Comparison of ENCODE assay signal across 17 cellular contexts in the genomic region with DNA sequence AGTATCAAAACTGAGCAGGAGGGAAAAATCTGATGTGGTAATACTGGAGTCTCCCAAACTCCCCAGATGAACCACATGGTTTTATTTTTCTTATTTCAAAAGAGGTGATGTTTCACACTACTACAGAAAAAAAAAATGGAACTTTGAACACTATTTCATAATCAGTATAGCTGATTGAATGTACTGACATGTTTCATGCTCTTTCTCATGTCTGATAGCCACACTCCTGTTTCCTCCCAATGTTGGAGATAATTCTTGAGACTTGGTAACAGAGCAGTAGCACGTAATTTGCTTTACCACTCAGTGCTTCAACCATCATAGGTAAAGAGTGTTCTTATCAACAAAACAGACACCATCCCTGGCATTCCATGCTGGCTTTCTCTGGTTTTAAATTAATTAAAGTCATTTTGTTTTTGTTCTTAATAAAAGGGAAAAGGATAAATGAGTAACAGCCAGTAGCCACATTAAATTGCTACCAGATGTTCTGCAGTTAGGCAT.
DNase-seq lines count a peak whose midpoint lies in the region; ATAC-seq and TF ChIP-seq lines count a peak whose summit lies in the region.
"Had no signal": no experiment of that assay in that cellular context is flagged by ENCODE, and none has a peak within 500 bp of the region (broad histone marks: within the 10 kb centered on the region; RNA-seq: fewer than 3 reads in every experiment).

No MANE protein-coding gene starts in this region.

- H3K9me3 Mint-ChIP-seq in activated naive CD8-positive, alpha-beta T cell treated with anti-CD3 and anti-CD28 coated beads, Interleukin-2, amount 50 U/mL, for 24 hours: no peaks in the 10 kb centered on the region
- H3K9me3 Mint-ChIP-seq: H9 had no signal

- H3K4me3 Mint-ChIP-seq in activated naive CD8-positive, alpha-beta T cell treated with anti-CD3 and anti-CD28 coated beads, Interleukin-2, amount 50 U/mL, for 24 hours: no peak overlapping the region
- H3K4me3 Mint-ChIP-seq: H9 had no signal

- no peaks in the 10 kb centered on the region for H3K4me1 Mint-ChIP-seq in activated naive CD8-positive, alpha-beta T cell treated with anti-CD3 and anti-CD28 coated beads, Interleukin-2, amount 50 U/mL, for 24 hours

- peak overlapping the region; percentile 70; the same call in 1 of the 2 replicates for H3K27ac ChIP-seq in C4-2B

- no peak overlapping the region for H3K4me3 ChIP-seq in choroid plexus epithelial cell (ENCODE audit: low read depth, low read length)
- H3K4me3 ChIP-seq: uterus had no signal

- TF ChIP-seq CTCF in C4-2B (conservative IDR thresholded peaks at IDR 0.05): no peak
- no peak for TF ChIP-seq CTCF in choroid plexus epithelial cell (conservative IDR thresholded peaks at IDR 0.05; ENCODE audit: low read depth, low read length)

- H3K27ac Mint-ChIP-seq in activated naive CD8-positive, alpha-beta T cell treated with anti-CD3 and anti-CD28 coated beads, Interleukin-2, amount 50 U/mL, for 24 hours: no peak overlapping the region
- H3K27ac Mint-ChIP-seq: H9 had no signal

- peak; percentile 16 for DNase-seq in NCI-H69 (lab: John Stamatoyannopoulos, UW)
- peak; percentile 87 for DNase-seq in choroid plexus epithelial cell (ENCODE audit: low read depth)
- peak; percentile 52 for DNase-seq in renal cortical epithelial cell (ENCODE audit: low read depth)
- DNase-seq in activated naive CD8-positive, alpha-beta T cell treated with anti-CD3 and anti-CD28 coated beads, Interleukin-2, amount 50 U/mL, for 24 hours: no peak
- DNase-seq in NK-92 (lab: John Stamatoyannopoulos, UW; ENCODE audit: unreplicated experiment): no peak
- no peak for DNase-seq in activated CD8-positive, alpha-beta memory T cell treated with anti-CD3 and anti-CD28 coated beads for 24 hours
- DNase-seq in NCI-H2081 treated with DMSO at 0.1 percent for 48 hours (lab: John Stamatoyannopoulos, UW): no peak
- DNase-seq: cortex of kidney; erythroblast; H9; NCI-H748 treated with DMSO at 0.1 percent for 48 hours; stimulated activated CD4-positive, alpha-beta T cell treated with anti-CD3 and anti-CD28 coated beads, Interleukin-1b, Interleukin-23, amount 100 ng/mL, for 48 hours; T-helper 2 cell; uterus had no signal

- H3K27me3 Mint-ChIP-seq in activated naive CD8-positive, alpha-beta T cell treated with anti-CD3 and anti-CD28 coated beads, Interleukin-2, amount 50 U/mL, for 24 hours: peaks cover 2% of the 10 kb centered on the region

- no peaks in the 10 kb centered on the region for H3K36me3 Mint-ChIP-seq in activated naive CD8-positive, alpha-beta T cell treated with anti-CD3 and anti-CD28 coated beads, Interleukin-2, amount 50 U/mL, for 24 hours (ENCODE audit: low read depth)

- ATAC-seq in activated naive CD8-positive, alpha-beta T cell treated with anti-CD3 and anti-CD28 coated beads, Interleukin-2, amount 50 U/mL, for 24 hours: no peak
- ATAC-seq: activated CD4-positive, CD25-positive, alpha-beta regulatory T cell treated with anti-CD3 and anti-CD28 coated beads, Interleukin-2, amount 50 U/mL, for 24 hours; HepG2 had no signal

Comparison
In these comparisons a context has a peak if more than half of its experiments do, and no peak if none do; other contexts are left out.
1. DNase-seq: peak in NCI-H69 (single experiment), choroid plexus epithelial cell (single experiment) and renal cortical epithelial cell (single experiment); none in activated naive CD8-positive, alpha-beta T cell treated with anti-CD3 and anti-CD28 coated beads, Interleukin-2, amount 50 U/mL, for 24 hours (single experiment), NK-92 (single experiment), activated CD8-positive, alpha-beta memory T cell treated with anti-CD3 and anti-CD28 coated beads for 24 hours (single experiment) and NCI-H2081 treated with DMSO at 0.1 percent for 48 hours (single experiment).